9 cellular contexts compared by ENCODE assay signal in the genomic region with DNA sequence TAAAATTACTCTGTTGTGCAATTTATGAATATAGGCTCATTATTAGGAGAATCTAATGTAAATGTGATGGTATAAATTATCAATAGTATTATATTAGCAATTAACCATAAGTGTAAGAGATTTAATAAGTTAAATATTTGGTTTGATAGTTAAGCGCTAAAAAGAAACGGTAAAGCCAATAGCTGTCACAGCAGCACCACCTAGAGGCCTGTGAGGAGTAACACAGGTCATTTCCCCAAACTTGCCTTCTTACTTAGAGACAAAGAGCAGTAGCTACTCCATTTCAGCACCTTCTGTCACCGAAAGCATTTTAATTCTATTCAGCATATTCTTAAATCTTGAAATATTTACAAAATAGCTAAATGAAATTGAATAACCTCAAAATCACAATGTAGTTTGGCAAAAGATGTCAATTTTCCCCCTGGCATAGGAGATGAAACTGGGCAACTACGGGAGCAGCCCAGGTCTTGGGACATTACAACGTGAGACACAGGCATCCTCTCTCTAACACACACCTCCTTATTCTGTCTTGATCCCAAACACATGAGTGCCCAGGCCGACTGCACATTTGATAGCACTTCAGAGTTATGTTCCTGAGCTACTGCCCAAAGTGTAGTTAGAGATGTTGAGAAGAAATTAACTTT. TPM values are rescaled to one million over a fixed set of nuclear protein-coding genes. Genes with fewer than 3 reads are reported as not detected.
DNase-seq lines count a peak whose midpoint lies in the region; ATAC-seq and TF ChIP-seq lines count a peak whose summit lies in the region.
"Had no signal": no experiment of that assay in that cellular context is flagged by ENCODE, and none has a peak within 500 bp of the region (broad histone marks: within the 10 kb centered on the region; RNA-seq: fewer than 3 reads in every experiment).

No MANE protein-coding gene starts in this region.

- H3K27me3 ChIP-seq in BE2C (no peaks in the 10 kb centered on the region), hepatocyte (no peaks in the 10 kb centered on the region)

- no peaks in the 10 kb centered on the region for H4K20me1 ChIP-seq in hepatocyte (ENCODE audit: insufficient read depth, poor library complexity, severe bottlenecking)

- peak; percentile 56 for ATAC-seq in GM18858 (IDR thresholded peaks at IDR 0.05; ENCODE audit: unreplicated experiment)
- ATAC-seq in GM19467 (IDR thresholded peaks at IDR 0.05; ENCODE audit: unreplicated experiment) = no peak

- no peaks in the 10 kb centered on the region for H3K9me3 ChIP-seq in BE2C
- no peaks in the 10 kb centered on the region for H3K9me3 ChIP-seq in hepatocyte (ENCODE audit: low read depth)

- no peak overlapping the region for H3K4me3 ChIP-seq in BE2C (ENCODE audit: low read depth, low read length)
- no peak overlapping the region for H3K4me3 ChIP-seq in Jurkat, Clone E6-1 (ENCODE audit: low read length)
- H3K4me3 ChIP-seq in hepatocyte = no peak overlapping the region

- H3K9me2 ChIP-seq in hepatocyte (replicated peaks; ENCODE audit: insufficient read depth) = no peaks in the 10 kb centered on the region

- WGBS in hepatocyte (ENCODE audit: low lambda C conversion rate, missing lambda C conversion rate) = 31% methylated on average over 6 of the region's 6 CpGs

- no peaks in the 10 kb centered on the region for H3K79me2 ChIP-seq in hepatocyte

- H3K36me3 ChIP-seq in BE2C (no peaks in the 10 kb centered on the region), hepatocyte (replicated peaks; ENCODE audit: insufficient read depth, low read depth) (no peaks in the 10 kb centered on the region)

- TF ChIP-seq CTCF in BE2C (IDR thresholded peaks at IDR 0.05; ENCODE audit: low read depth, low read length) = peak; percentile 86
- TF ChIP-seq CTCF in hepatocyte (IDR thresholded peaks at IDR 0.05; ENCODE audit: poor library complexity) = peak; percentile 91

- DNase-seq in BE2C (peak; percentile 32), SKM-1 treated with dmso at 0.1 percent for 144 hours (lab: John Stamatoyannopoulos, UW; ENCODE audit: unreplicated experiment) (peak; percentile 61), amniotic epithelial cell (ENCODE audit: low read depth) (peak; percentile 42), hepatocyte (ENCODE audit: low spot score) (peak; percentile 79)
- DNase-seq in Jurkat, Clone E6-1 (ENCODE audit: low read depth, low spot score) = peak; percentile 60
- peak; percentile 41 for DNase-seq in stimulated activated CD4-positive, alpha-beta T cell treated with anti-CD3 and anti-CD28 coated beads, Interleukin-12 subunit alpha, Interleukin-12 subunit beta, amount 100 ng/mL, for 4 hours

- no peak overlapping the region for H3K4me2 ChIP-seq in hepatocyte

- no peaks in the 10 kb centered on the region for H3K4me1 ChIP-seq in BE2C
- no peaks in the 10 kb centered on the region for H3K4me1 ChIP-seq in hepatocyte (ENCODE audit: insufficient read depth)

- no peak overlapping the region for H2AFZ ChIP-seq in hepatocyte

- H3K27ac ChIP-seq in hepatocyte = no peak overlapping the region

RNA-seq across cellular contexts. Expression of a gene that starts 14.3 kb away (rescaled TPM):
- polyA plus RNA-seq in BE2C (2012; ENCODE audit: insufficient read depth, insufficient read length, low read depth) = not detected
- not detected for polyA plus RNA-seq in Jurkat, Clone E6-1 (2012; ENCODE audit: insufficient read depth, insufficient read length)
- not detected in 2 replicates for total RNA-seq in hepatocyte
- 1.4 and 1.5 TPM in 2 replicates for polyA plus RNA-seq in hepatocyte
- polyA plus RNA-seq: IgD-negative memory B cell had no signal
